ENCODE assay signal across 19 cellular contexts in genomic region chr10:88902328-88902789, GRCh38. TPM values are rescaled to one million over a fixed set of nuclear protein-coding genes. Genes with fewer than 3 reads are reported as not detected.
DNase-seq lines count a peak whose midpoint lies in the region; ATAC-seq and TF ChIP-seq lines count a peak whose summit lies in the region.
"Had no signal": no experiment of that assay in that cellular context is flagged by ENCODE, and none has a peak within 500 bp of the region (broad histone marks: within the 10 kb centered on the region; RNA-seq: fewer than 3 reads in every experiment).

No MANE protein-coding gene starts in this region.

- H3K36me3 Mint-ChIP-seq in activated CD4-positive, alpha-beta T cell treated with anti-CD3 and anti-CD28 coated beads for 36 hours (ENCODE audit: low read depth): peaks cover 43% of the 10 kb centered on the region
- H3K36me3 Mint-ChIP-seq in HFFc6 (ENCODE audit: low read depth) (peaks cover 57% of the 10 kb centered on the region), progenitor cell of endocrine pancreas (ENCODE audit: insufficient read depth) (no peaks in the 10 kb centered on the region), chondrocyte (ENCODE audit: low read depth) (no peaks in the 10 kb centered on the region)

- DNase-seq in activated CD4-positive, alpha-beta T cell treated with anti-CD3 and anti-CD28 coated beads for 36 hours: no peak
- DNase-seq in activated CD4-positive, alpha-beta T cell treated with anti-CD3 and anti-CD28 coated beads for 48 hours: no peak
- DNase-seq in HFFc6: no peak
- DNase-seq in progenitor cell of endocrine pancreas (ENCODE audit: low spot score, unreplicated experiment): no peak
- DNase-seq in chondrocyte (ENCODE audit: low spot score): no peak
- DNase-seq in esophagus squamous epithelium (lab: John Stamatoyannopoulos, UW): no peak
- DNase-seq: cerebellar nuclear complex; mucosa of descending colon; NCI-H187 treated with DMSO at 0.1 percent for 48 hours; NCI-H510A treated with DMSO at 0.1 percent for 48 hours; stimulated activated CD4-positive, alpha-beta T cell treated with anti-CD3 and anti-CD28 coated beads, Interleukin-4, amount 100 ng/mL, for 24 hours; stimulated activated CD8-positive, alpha-beta memory T cell treated with anti-CD3 and anti-CD28 coated beads, Interleukin-4, amount 100 ng/mL, for 48 hours had no signal

- no peak overlapping the region for H3K4me3 ChIP-seq in esophagus squamous epithelium
- H3K4me3 ChIP-seq: mucosa of descending colon had no signal

- H3K9me3 Mint-ChIP-seq in activated CD4-positive, alpha-beta T cell treated with anti-CD3 and anti-CD28 coated beads for 36 hours (ENCODE audit: low read depth): no peaks in the 10 kb centered on the region
- H3K9me3 Mint-ChIP-seq in HFFc6 (no peaks in the 10 kb centered on the region), progenitor cell of endocrine pancreas (ENCODE audit: low read depth) (no peaks in the 10 kb centered on the region), chondrocyte (ENCODE audit: low read depth) (no peaks in the 10 kb centered on the region)
- H3K9me3 Mint-ChIP-seq: type B pancreatic cell had no signal

- peaks cover 0 to 39% (median 22%) of the 10 kb centered on the region in 3 donors for H3K4me1 ChIP-seq in esophagus squamous epithelium

- no peak for ATAC-seq in activated CD4-positive, alpha-beta T cell treated with anti-CD3 and anti-CD28 coated beads for 36 hours
- ATAC-seq in GM19467 (IDR thresholded peaks at IDR 0.05; ENCODE audit: unreplicated experiment): no peak
- ATAC-seq: HepG2, left lobe of liver, mucosa of descending colon had no signal

- no peaks in the 10 kb centered on the region for H3K27me3 Mint-ChIP-seq in activated CD4-positive, alpha-beta T cell treated with anti-CD3 and anti-CD28 coated beads for 36 hours
- H3K27me3 Mint-ChIP-seq in HFFc6 (ENCODE audit: insufficient read depth) (no peaks in the 10 kb centered on the region; the same call in 1 of the 2 replicates), progenitor cell of endocrine pancreas (peaks cover 3% of the 10 kb centered on the region), chondrocyte (ENCODE audit: low read depth) (no peaks in the 10 kb centered on the region)
- H3K27me3 Mint-ChIP-seq: type B pancreatic cell had no signal

- H3K36me3 ChIP-seq in esophagus squamous epithelium: peaks cover 0 to 54% (median 0%) of the 10 kb centered on the region in 3 donors

- peak overlapping the region; percentile 1 for H3K4me3 Mint-ChIP-seq in activated CD4-positive, alpha-beta T cell treated with anti-CD3 and anti-CD28 coated beads for 36 hours
- peak overlapping the region; percentile 29; the same call in 1 of the 2 replicates for H3K4me3 Mint-ChIP-seq in HFFc6
- no peak overlapping the region for H3K4me3 Mint-ChIP-seq in progenitor cell of endocrine pancreas (ENCODE audit: low read depth)
- no peak overlapping the region for H3K4me3 Mint-ChIP-seq in chondrocyte (ENCODE audit: unreplicated experiment)
- H3K4me3 Mint-ChIP-seq: type B pancreatic cell had no signal

- intact Hi-C loops in activated CD4-positive, alpha-beta T cell treated with anti-CD3 and anti-CD28 coated beads for 36 hours (cut with DNase I, micrococcal nuclease): no loop called here
- intact Hi-C loops in esophagus squamous epithelium (cut with DNase I): no loop called here

- H3K9me3 ChIP-seq in esophagus squamous epithelium: no peaks in the 10 kb centered on the region
- H3K9me3 ChIP-seq: mucosa of descending colon had no signal

- peaks cover 51% of the 10 kb centered on the region for H3K4me1 Mint-ChIP-seq in activated CD4-positive, alpha-beta T cell treated with anti-CD3 and anti-CD28 coated beads for 36 hours
- H3K4me1 Mint-ChIP-seq in HFFc6 (ENCODE audit: low read depth): peaks cover 55% of the 10 kb centered on the region
- H3K4me1 Mint-ChIP-seq in progenitor cell of endocrine pancreas (ENCODE audit: low read depth): peaks cover 8% of the 10 kb centered on the region
- peaks cover 10% of the 10 kb centered on the region for H3K4me1 Mint-ChIP-seq in chondrocyte (ENCODE audit: low read depth)

- H3K27me3 ChIP-seq in esophagus squamous epithelium: no peaks in the 10 kb centered on the region

- TF ChIP-seq POLR2A in esophagus squamous epithelium (IDR thresholded peaks at IDR 0.05): no peak

- CTCF ChIA-PET in activated CD4-positive, alpha-beta T cell treated with anti-CD3 and anti-CD28 coated beads for 36 hours (lab: Charles Lee): interaction anchor here (1.0 to 4.8 kb wide), 10 partner anchors 13 to 127 kb away, joined by 4 to 50 read pairs (median 6); partner anchors contain the start of gene STAMBPL1

- POLR2A ChIA-PET in activated CD4-positive, alpha-beta T cell treated with anti-CD3 and anti-CD28 coated beads for 36 hours (lab: Charles Lee): interaction anchor here (0.9 to 1.4 kb wide), 2 partner anchors 22 to 54 kb away, joined by 4 to 7 read pairs; partner anchors contain the start of gene STAMBPL1

- WGBS in esophagus squamous epithelium, 2 donors: 87 to 96% methylated on average over 8 of the region's 8 CpGs

- TF ChIP-seq CTCF in HFFc6 (IDR thresholded peaks at IDR 0.05) (no peak), progenitor cell of endocrine pancreas (IDR thresholded peaks at IDR 0.05; ENCODE audit: unreplicated experiment) (no peak), chondrocyte (IDR thresholded peaks at IDR 0.05) (no peak), esophagus squamous epithelium (IDR thresholded peaks at IDR 0.05) (no peak)

- H3K27ac ChIP-seq in angular gyrus (ENCODE audit: low read depth, low read length) (peak overlapping the region; percentile 77), esophagus squamous epithelium (peak overlapping the region in 1 of 4 donors; percentile 1)

- peak overlapping the region; percentile 90 for H3K27ac Mint-ChIP-seq in activated CD4-positive, alpha-beta T cell treated with anti-CD3 and anti-CD28 coated beads for 36 hours
- peak overlapping the region; percentile 78 for H3K27ac Mint-ChIP-seq in HFFc6
- peak overlapping the region; percentile 11 for H3K27ac Mint-ChIP-seq in progenitor cell of endocrine pancreas
- H3K27ac Mint-ChIP-seq in chondrocyte (ENCODE audit: unreplicated experiment): no peak overlapping the region
- H3K27ac Mint-ChIP-seq: type B pancreatic cell had no signal

RNA-seq across cellular contexts. Expression of gene STAMBPL1, which starts 22.3 kb away (rescaled TPM):
- 10 to 100 TPM; 36.6 to 40.2 TPM for total RNA-seq in activated CD4-positive, alpha-beta T cell treated with anti-CD3 and anti-CD28 coated beads for 36 hours
- total RNA-seq in HFFc6 (2021; fragmentation: NEBNext Ultra II Directional; extraction: Animal tissue kit (Norgen Biotek cat#: 25700)): 10 to 100 TPM; 28.8 to 44.9 (median 40.6) TPM
- total RNA-seq in progenitor cell of endocrine pancreas (1.3 TPM in 2 replicates), chondrocyte (1.6 to 2.7 TPM (median 2.1 TPM) in 3 replicates), esophagus squamous epithelium (10 to 100 TPM in 2 of 4 donors, 1 to 10 TPM in 2; 3.5 to 21.0 (median 7.6) TPM)

RNA-seq across cellular contexts. Expression of gene ACTA2, which starts 50.2 kb away (rescaled TPM):
- 10 to 100 TPM in 1 of 2 experiments, 1 to 10 TPM in 1; 8.5 to 10.2 TPM for total RNA-seq in activated CD4-positive, alpha-beta T cell treated with anti-CD3 and anti-CD28 coated beads for 36 hours
- 100 to 1,000 TPM; 112 to 178 (median 164) TPM for total RNA-seq in HFFc6 (2021; fragmentation: NEBNext Ultra II Directional; extraction: Animal tissue kit (Norgen Biotek cat#: 25700))
- 4.1 and 6.0 TPM in 2 replicates for total RNA-seq in progenitor cell of endocrine pancreas
- total RNA-seq in chondrocyte: 846 to 4,145 TPM (median 3,929 TPM) in 3 replicates
- 1,000 to 10,000 TPM in 1 of 4 donors, 100 to 1,000 TPM in 2, 10 to 100 TPM in 1; 64.6 to 1,343 (median 285) TPM for total RNA-seq in esophagus squamous epithelium

RNA-seq across cellular contexts. Expression of gene ANKRD22, which starts 50.7 kb away (rescaled TPM):
- total RNA-seq in activated CD4-positive, alpha-beta T cell treated with anti-CD3 and anti-CD28 coated beads for 36 hours: under 1 TPM; 0.37 TPM
- total RNA-seq in HFFc6 (2021; fragmentation: NEBNext Ultra II Directional; extraction: Animal tissue kit (Norgen Biotek cat#: 25700)): not detected
- total RNA-seq in progenitor cell of endocrine pancreas (0.18 TPM in 1 of 2 replicates, not detected in the other), chondrocyte (not detected in 3 replicates), esophagus squamous epithelium (10 to 100 TPM; 26.3 to 43.5 (median 31.5) TPM)
- total RNA-seq: HepG2, left lobe of liver, osteocyte, SK-MEL-5 had no signal

Comparison
In these comparisons a context has a peak if more than half of its experiments do, and no peak if none do; other contexts are left out.
1. H3K4me3 Mint-ChIP-seq: peak in activated CD4-positive, alpha-beta T cell treated with anti-CD3 and anti-CD28 coated beads for 36 hours (single experiment) and HFFc6 (single experiment); none in progenitor cell of endocrine pancreas (single experiment) and chondrocyte (single experiment).
2. RNA of gene ANKRD22, which starts 50.7 kb away (total RNA-seq): 26.3 to 43.5 TPM in esophagus squamous epithelium; 0.37 TPM in activated CD4-positive, alpha-beta T cell treated with anti-CD3 and anti-CD28 coated beads for 36 hours, not detected in HFFc6, 0.18 TPM in progenitor cell of endocrine pancreas and not detected in chondrocyte; every median in the first group is over 10 times any median in the second.